In genomic region chr22:19376247-19376646, GRCh38 we compare ENCODE assay signal across 23 cellular contexts. TPM values are rescaled to one million over a fixed set of nuclear protein-coding genes. Genes with fewer than 3 reads are reported as not detected.
DNase-seq lines count a peak whose midpoint lies in the region; ATAC-seq and TF ChIP-seq lines count a peak whose summit lies in the region.
"Had no signal": no experiment of that assay in that cellular context is flagged by ENCODE, and none has a peak within 500 bp of the region (broad histone marks: within the 10 kb centered on the region; RNA-seq: fewer than 3 reads in every experiment).

No MANE protein-coding gene starts in this region.

- H2BK120ac ChIP-seq in trophoblast cell (ENCODE audit: insufficient read depth, low read length, poor library complexity) = no peak overlapping the region

- H3K4me1 Mint-ChIP-seq in CD14-positive monocyte = no peaks in the 10 kb centered on the region
- H3K4me1 Mint-ChIP-seq: B cell had no signal

- H4K12ac ChIP-seq in trophoblast cell (ENCODE audit: low read depth, low read length) = no peak overlapping the region

- H2AK5ac ChIP-seq in trophoblast cell (ENCODE audit: low read length) = no peak overlapping the region

- H3K27ac Mint-ChIP-seq in CD14-positive monocyte = peak overlapping the region in 1 of 7 donors; percentile 38
- H3K27ac Mint-ChIP-seq: CD4-positive, alpha-beta T cell had no signal

- H3K79me2 ChIP-seq in trophoblast cell (ENCODE audit: control insufficient read depth, insufficient read depth, low read length, poor library complexity) = no peaks in the 10 kb centered on the region

- H3K36me3 ChIP-seq in RWPE2 (ENCODE audit: low read depth) = peaks cover 85% of the 10 kb centered on the region
- peaks cover 35 to 47% of the 10 kb centered on the region in 2 experiments for H3K36me3 ChIP-seq in trophoblast cell (ENCODE audit: control insufficient read depth in 1 of 2, insufficient read depth in 2 of 2, low read length in 2 of 2)

- H4K8ac ChIP-seq in trophoblast cell (ENCODE audit: low read depth, low read length) = no peak overlapping the region

- no peak overlapping the region for H3K9ac ChIP-seq in trophoblast cell (ENCODE audit: low read length)
- H3K9ac ChIP-seq: GM23248 had no signal

- no peak overlapping the region for H3K4me2 ChIP-seq in trophoblast cell (ENCODE audit: low read length)

- no peak overlapping the region for H3K23ac ChIP-seq in trophoblast cell (ENCODE audit: low read length)

- no CpG with 5 or more reads among the region's 3 CpGs for WGBS in trophoblast cell (ENCODE audit: extremely low coverage, insufficient coverage, insufficient read length)

- H2BK12ac ChIP-seq in trophoblast cell (ENCODE audit: low read length) = no peak overlapping the region

- H3K4me3 ChIP-seq in RWPE2 (ENCODE audit: severe bottlenecking) = no peak overlapping the region
- no peak overlapping the region for H3K4me3 ChIP-seq in coronary artery
- peak overlapping the region; percentile 24 for H3K4me3 ChIP-seq in trophoblast cell (ENCODE audit: low read depth, low read length)
- H3K4me3 ChIP-seq: GM23248, HAP-1, Peyer's patch had no signal

- H3K9me3 Mint-ChIP-seq in CD14-positive monocyte = peaks cover 0 to 2% (median 0%) of the 10 kb centered on the region in 7 donors
- H3K9me3 Mint-ChIP-seq: CD4-positive, alpha-beta T cell had no signal

- intact Hi-C loops in CD14-positive monocyte (cut with micrococcal nuclease) = no loop called here

- peak; percentile 25 for DNase-seq in activated CD8-positive, alpha-beta memory T cell treated with anti-CD3 and anti-CD28 coated beads, Interleukin-2, amount 50 U/mL, for 48 hours
- DNase-seq in activated CD8-positive, alpha-beta memory T cell treated with anti-CD3 and anti-CD28 coated beads, Interleukin-2, amount 50 U/mL, for 4 hours = no peak
- peak; percentile 8 for DNase-seq in RWPE2 (ENCODE audit: low spot score)
- peak; percentile 43 for DNase-seq in coronary artery (ENCODE audit: low spot score)
- no peak for DNase-seq in trophoblast cell
- DNase-seq in activated CD4-positive, alpha-beta T cell treated with anti-CD3 and anti-CD28 coated beads for 4 hours = no peak
- no peak for DNase-seq in CD14-positive monocyte (ENCODE audit: low spot score)
- no peak for DNase-seq in ecto neural progenitor cell (ENCODE audit: low spot score)
- DNase-seq: 8988T; Calu3; CD4-positive, alpha-beta T cell; DMS79; GM23248; KBM-7; NCI-H1105 treated with DMSO at 0.1 percent for 48 hours; NCI-H1694 treated with DMSO at 0.1 percent for 48 hours; NCI-H510A; NCI-H748 treated with DMSO at 0.1 percent for 48 hours; NK-92 treated with Interleukin-12 subunit alpha and Interleukin-12 subunit beta, amount 100 ng/mL, for 24 hours had no signal

- H2BK5ac ChIP-seq in trophoblast cell (ENCODE audit: low read depth, low read length, poor library complexity) = no peak overlapping the region

- no peaks in the 10 kb centered on the region for H3K27me3 Mint-ChIP-seq in CD14-positive monocyte (ENCODE audit: low read depth in 3 of 3)
- H3K27me3 Mint-ChIP-seq: B cell; CD4-positive, alpha-beta T cell had no signal

- H3K9me3 ChIP-seq in RWPE2 (ENCODE audit: severe bottlenecking) = no peaks in the 10 kb centered on the region
- no peaks in the 10 kb centered on the region for H3K9me3 ChIP-seq in trophoblast cell (ENCODE audit: insufficient read depth, low read depth, low read length)
- H3K9me3 ChIP-seq: HAP-1, Peyer's patch had no signal

- H3K27ac ChIP-seq in RWPE2 (ENCODE audit: poor library complexity, severe bottlenecking) (no peak overlapping the region), coronary artery (no peak overlapping the region), trophoblast cell (ENCODE audit: low read depth, low read length) (no peak overlapping the region)
- H3K27ac ChIP-seq: GM23248, Peyer's patch had no signal

- H3K4me1 ChIP-seq in RWPE2 (ENCODE audit: insufficient read depth, poor library complexity, severe bottlenecking) (no peaks in the 10 kb centered on the region), trophoblast cell (ENCODE audit: control insufficient read depth in 1 of 2, insufficient read depth in 2 of 2, low read length in 2 of 2) (no peaks in the 10 kb centered on the region)
- H3K4me1 ChIP-seq: HAP-1, Peyer's patch had no signal

- H3K79me1 ChIP-seq in trophoblast cell (ENCODE audit: low read length) = no peaks in the 10 kb centered on the region

- H3K4ac ChIP-seq in trophoblast cell (ENCODE audit: low read depth, low read length) = no peak overlapping the region

- no peak overlapping the region for H2AFZ ChIP-seq in trophoblast cell (ENCODE audit: insufficient read depth, low read length, poor library complexity)
- H2AFZ ChIP-seq: GM23248 had no signal

- TF ChIP-seq CTCF in RWPE2 (IDR thresholded peaks at IDR 0.05; ENCODE audit: poor library complexity, severe bottlenecking) = no peak
- no peak for TF ChIP-seq CTCF in coronary artery (IDR thresholded peaks at IDR 0.05)
- TF ChIP-seq CTCF in CD14-positive monocyte (IDR thresholded peaks at IDR 0.05) = no peak

- H3K18ac ChIP-seq in trophoblast cell (ENCODE audit: low read length) = no peak overlapping the region

- no peak for ATAC-seq in RWPE2 (ENCODE audit: low read depth)
- ATAC-seq: Right ventricle myocardium inferior had no signal

- no peak overlapping the region for H4K91ac ChIP-seq in trophoblast cell (ENCODE audit: low read depth, low read length)

- H3K27me3 ChIP-seq in RWPE2 (ENCODE audit: insufficient read depth, poor library complexity, severe bottlenecking) (no peaks in the 10 kb centered on the region), trophoblast cell (ENCODE audit: insufficient read depth, low read length) (no peaks in the 10 kb centered on the region)
- H3K27me3 ChIP-seq: Peyer's patch had no signal

- peaks cover 74 to 88% of the 10 kb centered on the region in 2 donors for H3K36me3 Mint-ChIP-seq in CD14-positive monocyte

- H3K4me3 Mint-ChIP-seq in CD14-positive monocyte = no peak overlapping the region
- H3K4me3 Mint-ChIP-seq: B cell; CD4-positive, alpha-beta T cell had no signal

- no peak overlapping the region for H3K14ac ChIP-seq in trophoblast cell (ENCODE audit: low read length)

RNA-seq across cellular contexts. Expression of gene HIRA, which starts 55.3 kb away (rescaled TPM):
- polyA plus RNA-seq in trophoblast cell (2013) = 13.1 and 13.7 TPM in 2 replicates
- polyA plus RNA-seq in CD14-positive monocyte = 1 to 10 TPM; 1.8 to 2.6 TPM

RNA-seq across cellular contexts. Expression of gene MRPL40, which starts 56.1 kb away (rescaled TPM):
- 22.4 and 23.6 TPM in 2 replicates for polyA plus RNA-seq in trophoblast cell (2013)
- polyA plus RNA-seq in CD14-positive monocyte = 10 to 100 TPM; 48.4 to 61.4 TPM

Comparison
In these comparisons a context has a peak if more than half of its experiments do, and no peak if none do; other contexts are left out.
1. DNase-seq: peak in activated CD8-positive, alpha-beta memory T cell treated with anti-CD3 and anti-CD28 coated beads, Interleukin-2, amount 50 U/mL, for 48 hours (single experiment), RWPE2 (single experiment) and coronary artery (single experiment); none in activated CD8-positive, alpha-beta memory T cell treated with anti-CD3 and anti-CD28 coated beads, Interleukin-2, amount 50 U/mL, for 4 hours (single experiment), trophoblast cell (0 of 2), activated CD4-positive, alpha-beta T cell treated with anti-CD3 and anti-CD28 coated beads for 4 hours (0 of 2), CD14-positive monocyte (single experiment) and ecto neural progenitor cell (single experiment).